In genomic region chr7:134896073-134896472, GRCh38 we compare ENCODE assay signal across 28 cellular contexts.
"Had no signal": no experiment of that assay in that cellular context is flagged by ENCODE, and none has a peak within 500 bp of the region (broad histone marks: within the 10 kb centered on the region; RNA-seq: fewer than 3 reads in every experiment).

No MANE protein-coding gene starts in this region.

- H3K27ac ChIP-seq: colonic mucosa, hepatocyte, left ventricle myocardium inferior, neutrophil, pancreas, prostate gland, thyroid gland had no signal

- H2AFZ ChIP-seq: hepatocyte had no signal

- H3K4me3 Mint-ChIP-seq: activated CD4-positive, alpha-beta memory T cell treated with anti-CD3 and anti-CD28 coated beads for 36 hours; activated CD4-positive, alpha-beta T cell treated with anti-CD3 and anti-CD28 coated beads, Interleukin-2, amount 10 ng/mL, durations not matched to agents 24 days and 14 days; activated T-helper 1 cell treated with anti-CD3 and anti-CD28 coated beads, Interleukin-12 subunit alpha, Interleukin-12 subunit beta, Interleukin-2, Interleukin-4 antibody, amounts not matched to agents 30 ng/mL and 10 ng/mL and 1 ng/mL, durations not matched to agents 14 hours and 24 hours and 36 hours; natural killer cell; stimulated activated naive B cell treated with anti-CD40 and anti-IgM and Interleukin-4, amounts not matched to agents 10 μg/mL and 1 μg/mL and 100 μg/mL, for 72 hours; T-helper 17 cell had no signal

- H3K36me3 ChIP-seq: colonic mucosa, neutrophil, pancreas, prostate gland, thyroid gland had no signal

- DNase-seq: activated CD4-positive, alpha-beta memory T cell treated with anti-CD3 and anti-CD28 coated beads for 36 hours; activated CD4-positive, alpha-beta T cell treated with anti-CD3 and anti-CD28 coated beads, Interleukin-2, amount 10 ng/mL, durations not matched to agents 24 days and 14 days; activated CD4-positive, CD25-positive, alpha-beta regulatory T cell treated with anti-CD3 and anti-CD28 coated beads, Interleukin-2, amount 50 U/mL, for 72 hours; activated CD8-positive, alpha-beta memory T cell treated with anti-CD3 and anti-CD28 coated beads, Interleukin-2, amount 50 U/mL, for 4 hours; activated gamma-delta T cell treated with Interleukin-2 at 50 U/mL for 16 hours; activated naive CD4-positive, alpha-beta T cell treated with anti-CD3 and anti-CD28 coated beads, Interleukin-2, amount 50 U/mL, for 16 hours; activated T-cell treated with anti-CD3 and anti-CD28 coated beads, Interleukin-2, amount 50 U/mL, for 1 hour; colonic mucosa; effector CD8-positive, alpha-beta T cell; islet precursor cell; left ventricle myocardium inferior; mesendoderm; natural killer cell; pancreas; stimulated activated CD4-positive, alpha-beta T cell treated with anti-CD3 and anti-CD28 coated beads, Interleukin-15, amount 100 ng/mL, for 24 hours; stimulated activated CD4-positive, alpha-beta T cell treated with anti-CD3 and anti-CD28 coated beads, Interleukin-2, amount 100 ng/mL, for 24 hours; stimulated activated naive B cell treated with anti-CD40 and anti-IgM and Interleukin-4, amounts not matched to agents 10 μg/mL and 1 μg/mL and 100 μg/mL, for 72 hours; stomach; SW 1271; T-helper 17 cell; thyroid gland had no signal

- H3K4me1 Mint-ChIP-seq: natural killer cell, T-helper 17 cell had no signal

- H3K4me1 ChIP-seq: colonic mucosa, pancreas, prostate gland had no signal

- H3K27ac Mint-ChIP-seq: activated CD4-positive, alpha-beta memory T cell treated with anti-CD3 and anti-CD28 coated beads for 36 hours; activated CD4-positive, alpha-beta T cell treated with anti-CD3 and anti-CD28 coated beads, Interleukin-2, amount 10 ng/mL, durations not matched to agents 24 days and 14 days; activated T-helper 1 cell treated with anti-CD3 and anti-CD28 coated beads, Interleukin-12 subunit alpha, Interleukin-12 subunit beta, Interleukin-2, Interleukin-4 antibody, amounts not matched to agents 30 ng/mL and 10 ng/mL and 1 ng/mL, durations not matched to agents 14 hours and 24 hours and 36 hours; natural killer cell; stimulated activated naive B cell treated with anti-CD40 and anti-IgM and Interleukin-4, amounts not matched to agents 10 μg/mL and 1 μg/mL and 100 μg/mL, for 72 hours; T-helper 17 cell had no signal

- ATAC-seq: natural killer cell; pancreas; stimulated activated naive B cell treated with anti-CD40 and anti-IgM and Interleukin-4, amounts not matched to agents 10 μg/mL and 1 μg/mL and 100 μg/mL, for 72 hours; T-helper 17 cell had no signal

- FAIRE-seq: endometrium, frontal cortex, pancreas had no signal

- H3K4me3 ChIP-seq: colonic mucosa, hepatocyte, left ventricle myocardium inferior, lung, pancreas, prostate gland, stomach, thyroid gland had no signal

- H3K9me3 ChIP-seq: colonic mucosa, neutrophil, pancreas, prostate gland, thyroid gland had no signal

- H3K27me3 ChIP-seq: colonic mucosa, hepatocyte, pancreas, stomach, thyroid gland had no signal
